ENCODE assay signal across 1 cellular context in the genomic region with DNA sequence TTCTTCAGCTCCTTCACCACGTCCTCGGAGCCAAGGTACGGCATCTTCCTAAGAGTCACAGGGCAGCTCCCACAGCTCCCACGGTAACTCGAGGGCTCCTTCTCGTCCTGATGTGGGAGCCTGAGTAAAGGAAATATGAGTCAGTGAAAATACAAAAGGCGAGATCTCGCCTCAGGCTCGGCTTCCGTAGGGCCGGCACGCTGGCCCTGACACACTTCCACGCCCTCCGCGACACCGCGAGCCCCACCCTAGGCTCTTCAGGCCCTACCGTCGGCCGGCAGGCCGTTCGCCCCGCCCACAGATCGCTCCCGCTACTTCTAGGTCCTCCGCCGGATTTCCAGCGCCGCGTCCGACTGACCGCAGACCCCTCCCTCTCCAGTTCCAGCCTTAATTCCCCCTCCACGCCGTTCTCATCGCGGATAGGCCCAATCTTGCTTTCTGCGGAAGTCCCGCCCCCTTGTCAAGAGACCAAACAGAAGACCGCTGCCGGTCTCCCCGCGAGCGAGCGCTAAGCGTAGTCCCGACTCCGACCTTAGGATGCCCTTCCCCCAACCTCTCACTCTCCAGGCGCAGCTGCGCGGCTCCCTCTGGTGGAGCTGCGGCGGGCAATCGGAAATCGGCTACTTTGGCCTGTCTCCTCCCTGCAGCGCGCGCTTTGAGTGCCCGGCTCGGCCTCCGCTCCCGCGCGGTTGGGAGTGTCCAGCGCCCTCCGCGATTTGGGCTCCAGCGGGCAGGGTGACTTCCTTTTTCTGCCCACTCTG.
A peak's percentile ranks its signal among the peaks of the same experiment; 100 is the strongest.
TF ChIP-seq lines count a peak whose summit lies in the region.

A gene (minus strand): TSS at position 126 of the 761 bp plus-strand sequence. CDS start 82 bp downstream, at position 44.
A gene (plus strand): TSS at position 653 of the 761 bp plus-strand sequence. CDS start 261 bp downstream, outside the sequence.

TF ChIP-seq in H1, 55 proteins besides CTCF, POLR2A, EP300 and RAD21 (continued from another document):
- TF ChIP-seq KDM5A (IDR thresholded peaks at IDR 0.05; ENCODE audit: low read length) (peak; percentile 25; the same call in 1 of the 2 replicates), ASH2L (IDR thresholded peaks at IDR 0.05; ENCODE audit: low read length) (peak; percentile 90), EZH2 (IDR thresholded peaks at IDR 0.05; ENCODE audit: low read depth, low read length, severe bottlenecking) (no peak)
